In the genomic region with DNA sequence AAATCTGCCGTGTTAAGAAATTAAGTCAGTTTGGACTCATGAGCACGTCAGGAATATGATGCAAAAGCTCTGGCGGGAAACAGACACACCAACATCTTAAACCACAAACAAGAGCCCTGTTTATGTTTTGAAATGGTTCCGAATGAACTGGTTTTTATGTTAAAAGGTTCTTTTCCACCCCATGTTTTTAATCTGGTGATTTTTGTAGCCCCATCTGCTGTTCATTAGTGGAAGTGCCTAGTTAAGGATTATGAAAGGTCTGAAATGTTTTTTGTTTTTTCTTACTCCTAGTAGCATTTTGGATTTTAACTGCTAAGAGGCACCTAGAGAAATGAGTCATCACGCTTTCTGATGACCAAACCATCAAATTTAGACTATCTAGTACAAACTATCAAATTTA, we compare ENCODE assay signal across 1 cellular context.
TF ChIP-seq lines count a peak whose summit lies in the region.

No MANE protein-coding gene starts in this region.

TF ChIP-seq in GM23338, 12 proteins besides CTCF, POLR2A, EP300 and RAD21 (continued from another document):
- TF ChIP-seq, protein P1, sequence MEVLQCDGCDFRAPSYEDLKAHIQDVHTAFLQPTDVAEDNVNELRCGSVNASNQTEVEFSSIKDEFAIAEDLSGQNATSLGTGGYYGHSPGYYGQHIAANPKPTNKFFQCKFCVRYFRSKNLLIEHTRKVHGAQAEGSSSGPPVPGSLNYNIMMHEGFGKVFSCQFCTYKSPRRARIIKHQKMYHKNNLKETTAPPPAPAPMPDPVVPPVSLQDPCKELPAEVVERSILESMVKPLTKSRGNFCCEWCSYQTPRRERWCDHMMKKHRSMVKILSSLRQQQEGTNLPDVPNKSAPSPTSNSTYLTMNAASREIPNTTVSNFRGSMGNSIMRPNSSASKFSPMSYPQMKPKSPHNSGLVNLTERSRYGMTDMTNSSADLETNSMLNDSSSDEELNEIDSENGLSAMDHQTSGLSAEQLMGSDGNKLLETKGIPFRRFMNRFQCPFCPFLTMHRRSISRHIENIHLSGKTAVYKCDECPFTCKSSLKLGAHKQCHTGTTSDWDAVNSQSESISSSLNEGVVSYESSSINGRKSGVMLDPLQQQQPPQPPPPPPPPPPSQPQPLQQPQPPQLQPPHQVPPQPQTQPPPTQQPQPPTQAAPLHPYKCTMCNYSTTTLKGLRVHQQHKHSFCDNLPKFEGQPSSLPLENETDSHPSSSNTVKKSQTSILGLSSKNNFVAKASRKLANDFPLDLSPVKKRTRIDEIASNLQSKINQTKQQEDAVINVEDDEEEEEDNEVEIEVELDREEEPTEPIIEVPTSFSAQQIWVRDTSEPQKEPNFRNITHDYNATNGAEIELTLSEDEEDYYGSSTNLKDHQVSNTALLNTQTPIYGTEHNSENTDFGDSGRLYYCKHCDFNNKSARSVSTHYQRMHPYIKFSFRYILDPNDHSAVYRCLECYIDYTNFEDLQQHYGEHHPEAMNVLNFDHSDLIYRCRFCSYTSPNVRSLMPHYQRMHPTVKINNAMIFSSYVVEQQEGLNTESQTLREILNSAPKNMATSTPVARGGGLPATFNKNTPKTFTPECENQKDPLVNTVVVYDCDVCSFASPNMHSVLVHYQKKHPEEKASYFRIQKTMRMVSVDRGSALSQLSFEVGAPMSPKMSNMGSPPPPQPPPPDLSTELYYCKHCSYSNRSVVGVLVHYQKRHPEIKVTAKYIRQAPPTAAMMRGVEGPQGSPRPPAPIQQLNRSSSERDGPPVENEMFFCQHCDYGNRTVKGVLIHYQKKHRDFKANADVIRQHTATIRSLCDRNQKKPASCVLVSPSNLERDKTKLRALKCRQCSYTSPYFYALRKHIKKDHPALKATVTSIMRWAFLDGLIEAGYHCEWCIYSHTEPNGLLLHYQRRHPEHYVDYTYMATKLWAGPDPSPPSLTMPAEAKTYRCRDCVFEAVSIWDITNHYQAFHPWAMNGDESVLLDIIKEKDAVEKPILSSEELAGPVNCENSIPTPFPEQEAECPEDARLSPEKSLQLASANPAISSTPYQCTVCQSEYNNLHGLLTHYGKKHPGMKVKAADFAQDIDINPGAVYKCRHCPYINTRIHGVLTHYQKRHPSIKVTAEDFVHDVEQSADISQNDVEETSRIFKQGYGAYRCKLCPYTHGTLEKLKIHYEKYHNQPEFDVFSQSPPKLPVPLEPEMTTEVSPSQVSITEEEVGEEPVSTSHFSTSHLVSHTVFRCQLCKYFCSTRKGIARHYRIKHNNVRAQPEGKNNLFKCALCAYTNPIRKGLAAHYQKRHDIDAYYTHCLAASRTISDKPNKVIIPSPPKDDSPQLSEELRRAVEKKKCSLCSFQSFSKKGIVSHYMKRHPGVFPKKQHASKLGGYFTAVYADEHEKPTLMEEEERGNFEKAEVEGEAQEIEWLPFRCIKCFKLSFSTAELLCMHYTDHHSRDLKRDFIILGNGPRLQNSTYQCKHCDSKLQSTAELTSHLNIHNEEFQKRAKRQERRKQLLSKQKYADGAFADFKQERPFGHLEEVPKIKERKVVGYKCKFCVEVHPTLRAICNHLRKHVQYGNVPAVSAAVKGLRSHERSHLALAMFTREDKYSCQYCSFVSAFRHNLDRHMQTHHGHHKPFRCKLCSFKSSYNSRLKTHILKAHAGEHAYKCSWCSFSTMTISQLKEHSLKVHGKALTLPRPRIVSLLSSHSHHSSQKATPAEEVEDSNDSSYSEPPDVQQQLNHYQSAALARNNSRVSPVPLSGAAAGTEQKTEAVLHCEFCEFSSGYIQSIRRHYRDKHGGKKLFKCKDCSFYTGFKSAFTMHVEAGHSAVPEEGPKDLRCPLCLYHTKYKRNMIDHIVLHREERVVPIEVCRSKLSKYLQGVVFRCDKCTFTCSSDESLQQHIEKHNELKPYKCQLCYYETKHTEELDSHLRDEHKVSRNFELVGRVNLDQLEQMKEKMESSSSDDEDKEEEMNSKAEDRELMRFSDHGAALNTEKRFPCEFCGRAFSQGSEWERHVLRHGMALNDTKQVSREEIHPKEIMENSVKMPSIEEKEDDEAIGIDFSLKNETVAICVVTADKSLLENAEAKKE (CRISPR knock-in tag; IDR thresholded peaks at IDR 0.05) = no peak
- TF ChIP-seq EZH2phosphoT487 (IDR thresholded peaks at IDR 0.05; ENCODE audit: unreplicated experiment) (no peak), STAT1 (IDR thresholded peaks at IDR 0.05; ENCODE audit: unreplicated experiment) (no peak)
